Comparison of ENCODE assay signal across 8 cellular contexts in genomic region chr7:99617187-99617781, GRCh38. TPM values are rescaled to one million over a fixed set of nuclear protein-coding genes. Genes with fewer than 3 reads are reported as not detected.
A peak's percentile ranks its signal among the peaks of the same experiment; 100 is the strongest.
DNase-seq lines count a peak whose midpoint lies in the region; ATAC-seq, FAIRE-seq and TF ChIP-seq lines count a peak whose summit lies in the region.

No MANE protein-coding gene starts in this region.

- H2BK20ac ChIP-seq in H1 (ENCODE audit: low read length), result no peak overlapping the region

- no peaks in the 10 kb centered on the region for H3F3A ChIP-seq in Loucy (ENCODE audit: low read depth)

- 0 out of 2 replicates have a peak overlapping the region, but pooled peaks have one; percentile 96 for H3K27ac ChIP-seq in H1 (ENCODE audit: low read depth, low read length)
- peak overlapping the region; percentile 75 to 82 (median 78) for H3K27ac ChIP-seq in pancreas

- H2BK120ac ChIP-seq in H1 (replicated peaks; ENCODE audit: low read depth, low read length), result no peak overlapping the region

- H3K9ac ChIP-seq in Loucy (ENCODE audit: low read depth, low read length, poor library complexity, severe bottlenecking) (peak overlapping the region; percentile 93), H1 (replicated peaks in 1 of 4; ENCODE audit: extremely low read depth in 1 of 4, low read depth in 3 of 4, low read length in 3 of 4) (peak overlapping the region; percentile 83 to 99 (median 93))

- TF ChIP-seq RAD21 in H1 (IDR thresholded peaks at IDR 0.05 in 1 of 2, conservative IDR thresholded peaks at IDR 0.05 in 1 of 2; ENCODE audit: low read depth in 2 of 2, low read length in 2 of 2), result no peak

- peak overlapping the region; percentile 45; the same call in 1 of the 2 replicates for H2BK5ac ChIP-seq in H1 (ENCODE audit: low read depth, low read length)

- in situ Hi-C loops in GM13977 (cut with MboI; ENCODE audit: low pct_unique_long_range_greater_than_20kb, low sequenced_read_pairs, unreplicated experiment), result no loop called here

- H3K79me2 ChIP-seq in Loucy (ENCODE audit: insufficient read depth, low read length) (peaks cover 56% of the 10 kb centered on the region), H1 (ENCODE audit: control insufficient read depth in 1 of 2, insufficient read depth in 2 of 2, low read length in 2 of 2) (peaks cover 0 to 12% of the 10 kb centered on the region in 2 experiments; a peak in 1 of 4 replicates)

- H2BK12ac ChIP-seq in H1 (ENCODE audit: low read depth, low read length), result no peak overlapping the region

- no peak overlapping the region for H3K23ac ChIP-seq in H1 (ENCODE audit: insufficient read length)

- H3K4me2 ChIP-seq in Loucy (ENCODE audit: low read depth, low read length, poor library complexity, severe bottlenecking), result peak overlapping the region; percentile 100
- peak overlapping the region; percentile 54 to 98 for H3K4me2 ChIP-seq in H1 (ENCODE audit: insufficient read depth in 1 of 2, low read depth in 2 of 2, low read length in 2 of 2)

- ATAC-seq in GM19455 (IDR thresholded peaks at IDR 0.05; ENCODE audit: unreplicated experiment) (peak; percentile 52), pancreas (no peak)

- TF ChIP-seq EP300 in H1 (IDR thresholded peaks at IDR 0.05; ENCODE audit: borderline replicate concordance in 1 of 2, low read depth in 2 of 2, low read length in 2 of 2), result no peak

- CTCF ChIA-PET in H1 (lab: Charles Lee; ENCODE audit: partially characterized antibody), result interaction anchor here (0.6 to 4.1 kb wide), 13 partner anchors 10 to 387 kb away, joined by 3 to 28 read pairs (median 5); partner anchors contain the start of genes TMEM225B and ZNF655

- TF ChIP-seq POLR2A in H1 (IDR thresholded peaks at IDR 0.05; ENCODE audit: control extremely low read depth in 1 of 2, low read depth in 2 of 2, low read length in 2 of 2), result no peak

- no peak overlapping the region for H3K18ac ChIP-seq in H1 (ENCODE audit: extremely low read depth, low read length)

- H2BK15ac ChIP-seq in H1 (ENCODE audit: low read length), result no peak overlapping the region

- H3K4me1 ChIP-seq in Loucy (ENCODE audit: insufficient read depth, low read length, poor library complexity, severe bottlenecking) (peaks cover 47% of the 10 kb centered on the region), H1 (replicated peaks in 1 of 4; ENCODE audit: control insufficient read depth in 3 of 4, insufficient read depth in 4 of 4, low read length in 3 of 4) (no peaks in the 10 kb centered on the region; a peak in 2 of 7 replicates), pancreas (peaks cover 0 to 8% (median 7%) of the 10 kb centered on the region in 3 donors)

- peak overlapping the region; percentile 95 for H2AFZ ChIP-seq in Loucy (ENCODE audit: low read length)
- H2AFZ ChIP-seq in H1 (ENCODE audit: low read length), result no peak overlapping the region

- H4K8ac ChIP-seq in H1 (ENCODE audit: extremely low read depth, insufficient read depth, low read length), result peak overlapping the region; percentile 90

- intact Hi-C loops in pancreas (cut with DNase I) (no loop called here), posterior vena cava (cut with DNase I) (no loop called here)

- H3K9me3 ChIP-seq in Loucy (ENCODE audit: insufficient read depth, low read depth, low read length) (no peaks in the 10 kb centered on the region), H1 (ENCODE audit: insufficient read depth in 2 of 2, low read depth in 1 of 2, low read length in 1 of 2) (no peaks in the 10 kb centered on the region), pancreas (no peaks in the 10 kb centered on the region)

- no peak for FAIRE-seq in H1 (lab: Jason Lieb, UNC)
- FAIRE-seq in pancreas (lab: Jason Lieb, UNC), result no peak

- peaks cover 12% of the 10 kb centered on the region for H4K20me1 ChIP-seq in Loucy (ENCODE audit: insufficient read depth, low read length, poor library complexity, severe bottlenecking)
- peaks cover 0 to 4% of the 10 kb centered on the region in 2 experiments for H4K20me1 ChIP-seq in H1 (replicated peaks in 1 of 2; ENCODE audit: control insufficient read depth in 1 of 2, insufficient read depth in 2 of 2, low read length in 2 of 2)

- no peak overlapping the region for H4K5ac ChIP-seq in H1 (ENCODE audit: insufficient read length, low read depth, low read length)

- no peak for DNase-seq in H1 (ENCODE audit: low read depth in 1 of 2, low spot score in 2 of 2)
- no peak for DNase-seq in pancreas
- DNase-seq in GM13977 (ENCODE audit: low spot score), result no peak
- DNase-seq in NCI-H1105 (lab: John Stamatoyannopoulos, UW), result no peak
- DNase-seq in SIG-M5 (lab: John Stamatoyannopoulos, UW), result no peak
- DNase-seq in posterior vena cava (ENCODE audit: low spot score), result no peak

- no peak overlapping the region for H3K4ac ChIP-seq in H1 (replicated peaks; ENCODE audit: insufficient read length, low read depth, low read length)

- H3K9me2 ChIP-seq in Loucy (replicated peaks; ENCODE audit: low read depth, low read length), result no peaks in the 10 kb centered on the region

- TF ChIP-seq CTCF in Loucy (conservative IDR thresholded peaks at IDR 0.05; ENCODE audit: low read length) (no peak), H1 (IDR thresholded peaks at IDR 0.05; ENCODE audit: control extremely low read depth in 1 of 3, insufficient read depth in 1 of 3, low read depth in 1 of 3, low read length in 3 of 3) (no peak), pancreas (IDR thresholded peaks at IDR 0.05) (no peak), GM13977 (IDR thresholded peaks at IDR 0.05; ENCODE audit: extremely low read depth, insufficient read depth, missing control alignments) (no peak)

- peaks cover 7% of the 10 kb centered on the region for H3K23me2 ChIP-seq in H1 (ENCODE audit: low read depth, low read length)

- peak overlapping the region; percentile 98 for H3K4me3 ChIP-seq in Loucy (ENCODE audit: low read length, poor library complexity, severe bottlenecking)
- H3K4me3 ChIP-seq in H1 (ENCODE audit: extremely low read depth in 1 of 4, insufficient read depth in 2 of 4, low read depth in 3 of 4, low read length in 4 of 4), result peak overlapping the region; percentile 88 to 96 (median 94)
- H3K4me3 ChIP-seq in pancreas, result peak overlapping the region; percentile 87 to 98 (median 92)

- H2AK5ac ChIP-seq in H1 (ENCODE audit: low read depth, low read length), result no peak overlapping the region

- no peaks in the 10 kb centered on the region for H3K27me3 ChIP-seq in Loucy (ENCODE audit: insufficient read depth, low read length, poor library complexity, severe bottlenecking)
- no peaks in the 10 kb centered on the region for H3K27me3 ChIP-seq in H1 (replicated peaks in 1 of 4; ENCODE audit: control insufficient read depth in 3 of 4, extremely low read depth in 1 of 4, insufficient read depth in 3 of 4, low read length in 3 of 4)
- no peaks in the 10 kb centered on the region for H3K27me3 ChIP-seq in pancreas

- peaks cover 8% of the 10 kb centered on the region for H3K79me1 ChIP-seq in H1 (ENCODE audit: low read depth, low read length)

- no peak overlapping the region for H3K14ac ChIP-seq in H1 (ENCODE audit: insufficient read length)

- H3K56ac ChIP-seq in H1 (replicated peaks; ENCODE audit: insufficient read length, low read depth, low read length), result peak overlapping the region; percentile 3

- POLR2A ChIA-PET in H1 (lab: Charles Lee; ENCODE audit: partially characterized antibody), result interaction anchor here (0.6 to 2.8 kb wide), 27 partner anchors 10 to 453 kb away, joined by 3 to 17 read pairs (median 4); partner anchors contain the start of genes FAM200A, TMEM225B, ZKSCAN1 and ZNF394

- no peak overlapping the region for H4K91ac ChIP-seq in H1 (replicated peaks; ENCODE audit: insufficient read length, low read length)

- whole genome bisulfite sequencing in H1 (ENCODE audit: extremely low coverage in 1 of 2, insufficient coverage in 1 of 2, insufficient read length in 1 of 2, insufficient replicate concordance in 2 of 2, low coverage in 1 of 2, low lambda C conversion rate in 2 of 2, missing lambda C conversion rate in 1 of 2), 2 experiments, result 40% methylated on average over 21 of the region's 22 CpGs; no CpG with 5 or more reads in 1 of the 2 experiments
- WGBS in pancreas, 2 donors, result 8% methylated on average over 22 of the region's 22 CpGs

- peaks cover 30% of the 10 kb centered on the region; the same call in 1 of the 2 replicates for H3K36me3 ChIP-seq in Loucy (ENCODE audit: insufficient read depth, low read length)
- H3K36me3 ChIP-seq in H1 (ENCODE audit: control insufficient read depth in 2 of 4, insufficient read depth in 4 of 4, low read length in 3 of 4), result peaks cover 8 to 37% (median 29%) of the 10 kb centered on the region in 4 experiments
- peaks cover 0 to 36% (median 28%) of the 10 kb centered on the region in 3 donors for H3K36me3 ChIP-seq in pancreas

RNA-seq across cellular contexts. Expression of gene ZSCAN25, which starts 0.5 kb away (rescaled TPM):
- 16.5 and 18.6 TPM in 2 replicates for total RNA-seq in H1 (2021; fragmentation: NEBNext Ultra II Directional; extraction: Animal tissue kit (Norgen Biotek cat#: 25700))
- polyA plus RNA-seq in H1 (2011; rRNA removed) (10.1 and 12.1 TPM in 2 replicates), pancreas (1 to 10 TPM; 4.7 to 5.8 TPM)
- polyA plus RNA-seq in H1 (2011; cell fraction: cytosol; rRNA removed), result 13.1 TPM
- 19.5 TPM for polyA plus RNA-seq in H1 (2011; cell fraction: nucleus; rRNA removed)
- polyA plus RNA-seq in H1 (2012, experiment 1 of 2), result 8.7 to 10.8 TPM (median 9.4 TPM) in 4 replicates
- 6.7 TPM for polyA plus RNA-seq in H1 (2012, experiment 2 of 2)
- 5.7 TPM for polyA plus RNA-seq in H1 (2013, experiment 1 of 2)
- 5.6 TPM for polyA plus RNA-seq in H1 (2013, experiment 2 of 2)
- polyA minus RNA-seq in H1 (2011; rRNA and poly(A)+ RNA removed), result 21.8 and 23.8 TPM in 2 replicates
- 9.4 TPM for polyA minus RNA-seq in H1 (2011; cell fraction: cytosol; rRNA and poly(A)+ RNA removed)
- polyA minus RNA-seq in H1 (2011; cell fraction: nucleus; rRNA and poly(A)+ RNA removed), result 28.4 TPM
- total RNA-seq in pancreas (10 to 100 TPM in 1 of 6 donors, 1 to 10 TPM in 5; 7.4 to 12.8 (median 8.2) TPM), posterior vena cava (10 to 100 TPM; 10.9 to 12.4 TPM)

RNA-seq across cellular contexts. Expression of gene TMEM225B, which starts 19.2 kb away (rescaled TPM):
- not detected in 2 replicates for total RNA-seq in H1 (2021; fragmentation: NEBNext Ultra II Directional; extraction: Animal tissue kit (Norgen Biotek cat#: 25700))
- 0.63 and 0.68 TPM in 2 replicates for polyA plus RNA-seq in H1 (2011; rRNA removed)
- 0.50 TPM for polyA plus RNA-seq in H1 (2011; cell fraction: cytosol; rRNA removed)
- polyA plus RNA-seq in H1 (2011; cell fraction: nucleus; rRNA removed), result 1.7 TPM
- 0.25 to 0.68 TPM (median 0.36 TPM) in 4 replicates for polyA plus RNA-seq in H1 (2012, experiment 1 of 2)
- polyA plus RNA-seq in H1 (2012, experiment 2 of 2), result 0.41 TPM
- 0.08 TPM for polyA plus RNA-seq in H1 (2013, experiment 1 of 2)
- polyA plus RNA-seq in H1 (2013, experiment 2 of 2), result 0.33 TPM
- polyA minus RNA-seq in H1 (2011; rRNA and poly(A)+ RNA removed), result not detected in 2 replicates
- not detected for polyA minus RNA-seq in H1 (2011; cell fraction: cytosol; rRNA and poly(A)+ RNA removed)
- polyA minus RNA-seq in H1 (2011; cell fraction: nucleus; rRNA and poly(A)+ RNA removed), result 1.00 TPM
- 1 to 10 TPM in 1 of 6 donors, under 1 TPM in 5; 0.16 to 1.1 (median 0.48) TPM for total RNA-seq in pancreas
- 1 to 10 TPM; 1.2 to 1.5 TPM for polyA plus RNA-seq in pancreas
- total RNA-seq in posterior vena cava, result 1 to 10 TPM in 1 of 2 donors, under 1 TPM in 1; 0.57 to 2.0 TPM

RNA-seq across cellular contexts. Expression of gene ZNF655, which starts 58.8 kb away (rescaled TPM):
- total RNA-seq in H1 (2021; fragmentation: NEBNext Ultra II Directional; extraction: Animal tissue kit (Norgen Biotek cat#: 25700)), result 36.7 and 37.8 TPM in 2 replicates
- polyA plus RNA-seq in H1 (2011; rRNA removed) (27.1 and 30.7 TPM in 2 replicates), pancreas (10 to 100 TPM; 42.8 to 45.2 TPM)
- polyA plus RNA-seq in H1 (2011; cell fraction: cytosol; rRNA removed), result 29.3 TPM
- polyA plus RNA-seq in H1 (2011; cell fraction: nucleus; rRNA removed), result 61.2 TPM
- 22.5 to 29.7 TPM (median 26.8 TPM) in 4 replicates for polyA plus RNA-seq in H1 (2012, experiment 1 of 2)
- 5.9 TPM for polyA plus RNA-seq in H1 (2012, experiment 2 of 2)
- polyA plus RNA-seq in H1 (2013, experiment 1 of 2), result 31.0 TPM
- polyA plus RNA-seq in H1 (2013, experiment 2 of 2), result 29.3 TPM
- polyA minus RNA-seq in H1 (2011; rRNA and poly(A)+ RNA removed), result 45.5 and 58.2 TPM in 2 replicates
- polyA minus RNA-seq in H1 (2011; cell fraction: cytosol; rRNA and poly(A)+ RNA removed), result 24.1 TPM
- 99.9 TPM for polyA minus RNA-seq in H1 (2011; cell fraction: nucleus; rRNA and poly(A)+ RNA removed)
- total RNA-seq in pancreas (10 to 100 TPM; 23.2 to 41.8 (median 29.7) TPM), posterior vena cava (10 to 100 TPM; 55.2 to 75.5 TPM)
